Comparison of ENCODE assay signal across 8 cellular contexts in genomic region chr2:237965844-237966243, GRCh38. TPM values are rescaled to one million over a fixed set of nuclear protein-coding genes. Genes with fewer than 3 reads are reported as not detected.
DNase-seq lines count a peak whose midpoint lies in the region; ATAC-seq and TF ChIP-seq lines count a peak whose summit lies in the region.
"Not testable (repeated sequence)": the region's sequence is repeated elsewhere in the genome, so short reads cannot be mapped to it uniquely, and the experiment has no call there.

No MANE protein-coding gene starts in this region.

- not testable (repeated sequence) for TF ChIP-seq CTCF in MM.1S (IDR thresholded peaks at IDR 0.05; ENCODE audit: low read length); MCF 10A (IDR thresholded peaks at IDR 0.05; ENCODE audit: unreplicated experiment); fibroblast of villous mesenchyme (IDR thresholded peaks at IDR 0.05; ENCODE audit: insufficient read depth, low read depth, low read length); psoas muscle (IDR thresholded peaks at IDR 0.05); tibial artery (IDR thresholded peaks at IDR 0.05)

- peak overlapping the region; percentile 94; the same call in 1 of the 2 replicates for H3K4me2 ChIP-seq in MM.1S (ENCODE audit: low read depth, low read length)

- peak overlapping the region in 5 of 7 donors; percentile 56 to 93 (median 78) for H3K27ac Mint-ChIP-seq in CD4-positive, alpha-beta memory T cell
- H3K27ac Mint-ChIP-seq in activated CD8-positive, alpha-beta T cell treated with anti-CD3 and anti-CD28 coated beads, Interleukin-2, amount 10 ng/mL, durations not matched to agents 7 days and 5 days, result not testable (repeated sequence)
- peak overlapping the region; percentile 51 for H3K27ac Mint-ChIP-seq in MCF 10A (ENCODE audit: low read depth, unreplicated experiment)

- peaks cover 14% of the 10 kb centered on the region for H3F3A ChIP-seq in MM.1S (ENCODE audit: insufficient read depth, low read length)

- peaks cover 40% of the 10 kb centered on the region for H3K4me1 ChIP-seq in CD4-positive, alpha-beta memory T cell (ENCODE audit: insufficient read depth, low read length)
- H3K4me1 ChIP-seq in MM.1S (ENCODE audit: low read length) (peaks cover 20% of the 10 kb centered on the region), mononuclear cell (ENCODE audit: insufficient read depth, low read length) (peaks cover 43% of the 10 kb centered on the region), psoas muscle (peaks cover 25% of the 10 kb centered on the region), tibial artery (peaks cover 0 to 41% (median 26%) of the 10 kb centered on the region in 4 donors)

- H3K4me3 Mint-ChIP-seq in CD4-positive, alpha-beta memory T cell, result peak overlapping the region; percentile 83 to 89 (median 86)
- H3K4me3 Mint-ChIP-seq in activated CD8-positive, alpha-beta T cell treated with anti-CD3 and anti-CD28 coated beads, Interleukin-2, amount 10 ng/mL, durations not matched to agents 7 days and 5 days, result peak overlapping the region; percentile 74
- peak overlapping the region; percentile 83 for H3K4me3 Mint-ChIP-seq in MCF 10A (ENCODE audit: unreplicated experiment)

- H3K79me2 ChIP-seq in MM.1S (ENCODE audit: low read length), result peaks cover 31% of the 10 kb centered on the region

- intact Hi-C loops in CD4-positive, alpha-beta memory T cell (cut with micrococcal nuclease), result loop anchor here (1.0 to 5.0 kb wide), 6 partner anchors 43 to 322 kb away; partner anchors contain the start of genes ILKAP, PER2 and RAMP1
- intact Hi-C loops in MCF 10A (cut with micrococcal nuclease), result loop anchor here (5.0 kb wide), 1 partner anchor 96 kb away; the partner anchor contains the start of gene SCLY
- intact Hi-C loops in psoas muscle (cut with DNase I), result loop anchor here (2.0 to 10.0 kb wide), 6 partner anchors 39 to 171 kb away; partner anchors contain the start of genes KLHL30 (in 2 of the 2) and RAMP1 (in 2 of the 2)
- intact Hi-C loops in tibial artery (cut with DNase I; ENCODE audit: low total_unique reads), result loop anchor here (5.0 kb wide), 1 partner anchor 109 kb away; the partner anchor contains the start of gene RAMP1

- not testable (repeated sequence) for ATAC-seq in activated CD8-positive, alpha-beta T cell treated with anti-CD3 and anti-CD28 coated beads, Interleukin-2, amount 10 ng/mL, durations not matched to agents 7 days and 5 days; psoas muscle

- BruUV-seq in MCF 10A (replicated peaks; lab: Mats Ljungman, UMichigan), result not testable (repeated sequence)

- not testable (repeated sequence) for H4K20me1 ChIP-seq in MM.1S (ENCODE audit: insufficient read depth, low read length)

- H3K9me3 Mint-ChIP-seq in CD4-positive, alpha-beta memory T cell, result peaks cover 0 to 23% (median 11%) of the 10 kb centered on the region in 8 donors
- not testable (repeated sequence) for H3K9me3 Mint-ChIP-seq in activated CD8-positive, alpha-beta T cell treated with anti-CD3 and anti-CD28 coated beads, Interleukin-2, amount 10 ng/mL, durations not matched to agents 7 days and 5 days (ENCODE audit: insufficient read depth); MCF 10A (ENCODE audit: unreplicated experiment)

- 71 to 78% (median 75%) methylated on average over 13 of the region's 13 CpGs for WGBS in psoas muscle, 3 donors

- POLR2A ChIA-PET in CD4-positive, alpha-beta memory T cell (lab: Charles Lee; ENCODE audit: partially characterized antibody), result interaction anchor here (1.0 kb wide), 1 partner anchor 43 kb away, joined by 3 read pairs; no protein-coding TSS in a partner anchor
- POLR2A ChIA-PET in activated CD8-positive, alpha-beta T cell treated with anti-CD3 and anti-CD28 coated beads, Interleukin-2, amount 10 ng/mL, durations not matched to agents 7 days and 5 days (lab: Charles Lee), result not testable (repeated sequence)
- POLR2A ChIA-PET in MCF 10A (lab: Yijun Ruan, JAX), result interaction anchor here (0.7 to 2.4 kb wide), 10 partner anchors 16 to 474 kb away, joined by 3 to 15 read pairs (median 6); no protein-coding TSS in a partner anchor

- peak overlapping the region; percentile 93 for H2AFZ ChIP-seq in MM.1S (ENCODE audit: low read length)

- not testable (repeated sequence) for H3K27me3 Mint-ChIP-seq in CD4-positive, alpha-beta memory T cell; activated CD8-positive, alpha-beta T cell treated with anti-CD3 and anti-CD28 coated beads, Interleukin-2, amount 10 ng/mL, durations not matched to agents 7 days and 5 days (ENCODE audit: low read depth); MCF 10A (ENCODE audit: insufficient read depth, unreplicated experiment)

- DNase-seq in CD4-positive, alpha-beta memory T cell; MM.1S; activated CD8-positive, alpha-beta T cell treated with anti-CD3 and anti-CD28 coated beads, Interleukin-2, amount 10 ng/mL, durations not matched to agents 7 days and 5 days; MCF 10A (ENCODE audit: unreplicated experiment); fibroblast of villous mesenchyme (ENCODE audit: low read depth); psoas muscle; tibial artery: not testable (repeated sequence)

- not testable (repeated sequence) for H3K36me3 ChIP-seq in CD4-positive, alpha-beta memory T cell (ENCODE audit: insufficient read depth, low read length); MM.1S (replicated peaks; ENCODE audit: insufficient read depth, low read length); psoas muscle (ENCODE audit: insufficient read depth in 1 of 2, low read depth in 1 of 2); tibial artery

- H3K27ac ChIP-seq in CD4-positive, alpha-beta memory T cell (ENCODE audit: low read depth, low read length), result peak overlapping the region; percentile 57
- H3K27ac ChIP-seq in MM.1S (ENCODE audit: low read length), result not testable (repeated sequence)
- H3K27ac ChIP-seq in psoas muscle (peak overlapping the region; percentile 78), tibial artery (peak overlapping the region; percentile 61 to 72)

- peak overlapping the region; percentile 45 to 77 for H3K4me3 ChIP-seq in CD4-positive, alpha-beta memory T cell (ENCODE audit: low read length in 2 of 2)
- H3K4me3 ChIP-seq in MM.1S (ENCODE audit: low read length) (peak overlapping the region; percentile 68; the same call in 1 of the 2 replicates), fibroblast of villous mesenchyme (ENCODE audit: low read depth, low read length) (peak overlapping the region; percentile 82), mononuclear cell (ENCODE audit: low read length) (peak overlapping the region; percentile 52), psoas muscle (peak overlapping the region; percentile 80), tibial artery (peak overlapping the region; percentile 65 to 82)

- CTCF ChIA-PET in CD4-positive, alpha-beta memory T cell (lab: Charles Lee; ENCODE audit: partially characterized antibody), result interaction anchor here (1.1 kb wide), 1 partner anchor 43 kb away, joined by 3 read pairs; no protein-coding TSS in a partner anchor
- CTCF ChIA-PET in activated CD8-positive, alpha-beta T cell treated with anti-CD3 and anti-CD28 coated beads, Interleukin-2, amount 10 ng/mL, durations not matched to agents 7 days and 5 days (lab: Charles Lee); MCF 10A (lab: Yijun Ruan, JAX): not testable (repeated sequence)

- H3K9me3 ChIP-seq in CD4-positive, alpha-beta memory T cell (ENCODE audit: control insufficient read depth in 1 of 2, low read length in 2 of 2); MM.1S (replicated peaks; ENCODE audit: insufficient read depth, low read length); mononuclear cell (ENCODE audit: low read depth, low read length); psoas muscle: not testable (repeated sequence)
- peaks cover 0 to 13% (median 9%) of the 10 kb centered on the region in 3 donors for H3K9me3 ChIP-seq in tibial artery

- H3K4me1 Mint-ChIP-seq in CD4-positive, alpha-beta memory T cell, result peaks cover 27 to 45% (median 35%) of the 10 kb centered on the region in 4 donors
- H3K4me1 Mint-ChIP-seq in activated CD8-positive, alpha-beta T cell treated with anti-CD3 and anti-CD28 coated beads, Interleukin-2, amount 10 ng/mL, durations not matched to agents 7 days and 5 days (ENCODE audit: low read depth), result peaks cover 37% of the 10 kb centered on the region
- peaks cover 32% of the 10 kb centered on the region for H3K4me1 Mint-ChIP-seq in MCF 10A (ENCODE audit: insufficient read depth, unreplicated experiment)

- not testable (repeated sequence) for H3K9me2 ChIP-seq in MM.1S (replicated peaks; ENCODE audit: insufficient read depth, low read length)

- H3K36me3 Mint-ChIP-seq in CD4-positive, alpha-beta memory T cell, result peaks cover 0 to 12% of the 10 kb centered on the region in 2 donors
- peaks cover 20% of the 10 kb centered on the region for H3K36me3 Mint-ChIP-seq in activated CD8-positive, alpha-beta T cell treated with anti-CD3 and anti-CD28 coated beads, Interleukin-2, amount 10 ng/mL, durations not matched to agents 7 days and 5 days (ENCODE audit: low read depth)
- H3K36me3 Mint-ChIP-seq in MCF 10A (ENCODE audit: insufficient read depth, unreplicated experiment), result peaks cover 24% of the 10 kb centered on the region

- not testable (repeated sequence) for H3K27me3 ChIP-seq in CD4-positive, alpha-beta memory T cell (ENCODE audit: insufficient read depth, low read length); MM.1S (replicated peaks; ENCODE audit: insufficient read depth, low read length); mononuclear cell (ENCODE audit: insufficient read depth, low read length); psoas muscle (ENCODE audit: insufficient read depth in 3 of 3, low read length in 2 of 3); tibial artery

- not testable (repeated sequence) for H3K9ac ChIP-seq in MM.1S (ENCODE audit: low read length)

RNA-seq across cellular contexts. Expression of gene UBE2F, which starts 1.0 kb away (rescaled TPM):
- 10 to 100 TPM; 35.7 to 39.3 TPM for total RNA-seq in CD4-positive, alpha-beta memory T cell
- 100 to 1,000 TPM in 1 of 2 donors, 10 to 100 TPM in 1; 82.4 to 116 TPM for polyA plus RNA-seq in CD4-positive, alpha-beta memory T cell
- 10 to 100 TPM; 70.2 to 71.9 TPM for total RNA-seq in activated CD8-positive, alpha-beta T cell treated with anti-CD3 and anti-CD28 coated beads, Interleukin-2, amount 10 ng/mL, durations not matched to agents 7 days and 5 days
- total RNA-seq in MCF 10A (2022) (116 and 125 TPM in 2 replicates), fibroblast of villous mesenchyme (49.3 and 81.6 TPM in 2 replicates), mononuclear cell (80.8 TPM), psoas muscle (10 to 100 TPM; 46.0 to 67.5 (median 52.5) TPM)
- polyA plus RNA-seq in psoas muscle, result 100 to 1,000 TPM in 2 of 3 donors, 10 to 100 TPM in 1; 74.2 to 134 (median 101) TPM
